Comparison of ENCODE assay signal across 1 cellular context in genomic region chr2:190679813-190680591, GRCh38.
A peak's percentile ranks its signal among the peaks of the same experiment; 100 is the strongest.
TF ChIP-seq lines count a peak whose summit lies in the region.

No MANE protein-coding gene starts in this region.

TF ChIP-seq in GM12878, 131 proteins besides CTCF, POLR2A, EP300 and RAD21 (continued from another document and continues in another):
- no peak for TF ChIP-seq CUX1 (IDR thresholded peaks at IDR 0.05; ENCODE audit: insufficient replicate concordance, low read depth, low read length)
- peak; percentile 78; the same call in 1 of the 2 replicates for TF ChIP-seq SPI1 (IDR thresholded peaks at IDR 0.05; ENCODE audit: borderline replicate concordance, insufficient read depth, low read depth, low read length)
- no peak for TF ChIP-seq PKNOX1 (IDR thresholded peaks at IDR 0.05)
- peak; percentile 60; the same call in 1 of the 2 replicates for TF ChIP-seq IKZF1 (conservative IDR thresholded peaks at IDR 0.05)
- no peak; the same call in 1 of the 2 replicates for TF ChIP-seq JUND (IDR thresholded peaks at IDR 0.05; ENCODE audit: low read depth, low read length)
- no peak for TF ChIP-seq SIN3A (IDR thresholded peaks at IDR 0.05; ENCODE audit: low read depth, low read length)
- no peak for TF ChIP-seq RELA (IDR thresholded peaks at IDR 0.05; ENCODE audit: borderline replicate concordance, partially characterized antibody)
- no peak for TF ChIP-seq ASH2L (IDR thresholded peaks at IDR 0.05; ENCODE audit: borderline replicate concordance, low read depth)
- peak; percentile 64; the same call in 1 of the 2 replicates for TF ChIP-seq FOXM1 (IDR thresholded peaks at IDR 0.05; ENCODE audit: low read depth, low read length)
- TF ChIP-seq YY1 (IDR thresholded peaks at IDR 0.05; ENCODE audit: low read depth, low read length): peak; percentile 95
- TF ChIP-seq RB1 (IDR thresholded peaks at IDR 0.05; ENCODE audit: borderline replicate concordance): no peak; the same call in 1 of the 2 replicates
- TF ChIP-seq GABPA (IDR thresholded peaks at IDR 0.05; ENCODE audit: low read depth): no peak
- peak; percentile 75 to 80 for TF ChIP-seq BHLHE40 (IDR thresholded peaks at IDR 0.05; ENCODE audit: borderline replicate concordance in 1 of 2, low read depth in 2 of 2, low read length in 1 of 2)
- no peak for TF ChIP-seq ZNF217 (IDR thresholded peaks at IDR 0.05)
- no peak for TF ChIP-seq SREBF1 (IDR thresholded peaks at IDR 0.05; ENCODE audit: low read length)
- peak; percentile 48; the same call in 1 of the 2 replicates for TF ChIP-seq CBFB (IDR thresholded peaks at IDR 0.05; ENCODE audit: low read depth)
- TF ChIP-seq NR2C2 (IDR thresholded peaks at IDR 0.05; ENCODE audit: borderline replicate concordance, control insufficient read depth, insufficient read length, low read depth): no peak
- peak; percentile 82 for TF ChIP-seq RAD51 (IDR thresholded peaks at IDR 0.05)
- peak; percentile 62; the same call in 1 of the 2 replicates for TF ChIP-seq MLLT1 (IDR thresholded peaks at IDR 0.05)
- TF ChIP-seq BRCA1 (IDR thresholded peaks at IDR 0.05; ENCODE audit: low read depth, low read length): no peak
- peak; percentile 93 for TF ChIP-seq SMC3 (IDR thresholded peaks at IDR 0.05; ENCODE audit: borderline replicate concordance, low read length)
- 0 out of 2 replicates have a peak, but pooled peaks have one; percentile 35 for TF ChIP-seq REST (IDR thresholded peaks at IDR 0.05; ENCODE audit: low read depth, low read length)
- TF ChIP-seq PRDM15 (CRISPR knock-in tag; IDR thresholded peaks at IDR 0.05): no peak
- no peak for TF ChIP-seq ZZZ3 (IDR thresholded peaks at IDR 0.05; ENCODE audit: control insufficient read depth, insufficient read length, low read depth)
- no peak; the same call in 1 of the 2 replicates for TF ChIP-seq MXI1 (IDR thresholded peaks at IDR 0.05; ENCODE audit: low read depth, low read length)
- TF ChIP-seq MEF2B (IDR thresholded peaks at IDR 0.05; ENCODE audit: partially characterized antibody, poor library complexity, severe bottlenecking): peak; percentile 6
- TF ChIP-seq JUNB (IDR thresholded peaks at IDR 0.05): peak; percentile 55
- peak; percentile 5; the same call in 1 of the 2 replicates for TF ChIP-seq CREM (IDR thresholded peaks at IDR 0.05; ENCODE audit: low read depth)
- TF ChIP-seq HDGF (IDR thresholded peaks at IDR 0.05): peak; percentile 87
- no peak for TF ChIP-seq E4F1 (IDR thresholded peaks at IDR 0.05; ENCODE audit: borderline replicate concordance, partially characterized antibody)
- TF ChIP-seq ATF3 (IDR thresholded peaks at IDR 0.05; ENCODE audit: borderline replicate concordance, extremely low read depth, low read depth, low read length): no peak
- TF ChIP-seq POLR2AphosphoS5 (IDR thresholded peaks at IDR 0.05; ENCODE audit: low read length): peak; percentile 89
- TF ChIP-seq RFX5 (IDR thresholded peaks at IDR 0.05; ENCODE audit: low read depth, low read length): no peak
- TF ChIP-seq EZH2 (IDR thresholded peaks at IDR 0.05; ENCODE audit: borderline replicate concordance, control insufficient read depth, low read depth, low read length): no peak
- TF ChIP-seq RELB (IDR thresholded peaks at IDR 0.05; ENCODE audit: low read depth): no peak
